ENCODE assay signal across 14 cellular contexts in genomic region chr2:27652790-27653189, GRCh38. TPM values are rescaled to one million over a fixed set of nuclear protein-coding genes. Genes with fewer than 3 reads are reported as not detected.
DNase-seq lines count a peak whose midpoint lies in the region; ATAC-seq lines count a peak whose summit lies in the region.
"Had no signal": no experiment of that assay in that cellular context is flagged by ENCODE, and none has a peak within 500 bp of the region (broad histone marks: within the 10 kb centered on the region; RNA-seq: fewer than 3 reads in every experiment).

No MANE protein-coding gene starts in this region.

- H3K27me3 Mint-ChIP-seq in activated T-cell treated with anti-CD3 and anti-CD28 coated beads, Interleukin-2, amount 50 U/mL, for 24 hours = no peaks in the 10 kb centered on the region
- no peaks in the 10 kb centered on the region for H3K27me3 Mint-ChIP-seq in activated naive CD8-positive, alpha-beta T cell

- peak overlapping the region; percentile 58 for H3K27ac Mint-ChIP-seq in activated T-cell treated with anti-CD3 and anti-CD28 coated beads, Interleukin-2, amount 50 U/mL, for 24 hours
- H3K27ac Mint-ChIP-seq in activated naive CD8-positive, alpha-beta T cell = peak overlapping the region; percentile 64

- peak overlapping the region; percentile 64 for H3K27ac ChIP-seq in epithelial cell of prostate

- no peak for DNase-seq in activated T-cell treated with anti-CD3 and anti-CD28 coated beads, Interleukin-2, amount 50 U/mL, for 24 hours
- DNase-seq in activated T-cell treated with anti-CD3 and anti-CD28 coated beads for 4 hours (no peak), Caki2 (ENCODE audit: low read depth) (peak; percentile 12), epithelial cell of prostate (ENCODE audit: low read depth, low spot score) (no peak), NAMALWA (ENCODE audit: low spot score) (no peak), NCI-H1436 (lab: John Stamatoyannopoulos, UW) (no peak)
- DNase-seq: AML-193, DMS79, NCI-H1417 treated with DMSO at 0.1 percent for 48 hours, NCI-H2081, NCI-H510A treated with DMSO at 0.1 percent for 48 hours had no signal

- H3K4me1 Mint-ChIP-seq in activated T-cell treated with anti-CD3 and anti-CD28 coated beads, Interleukin-2, amount 50 U/mL, for 24 hours (ENCODE audit: low read depth) = peaks cover 30% of the 10 kb centered on the region
- peaks cover 21% of the 10 kb centered on the region for H3K4me1 Mint-ChIP-seq in activated naive CD8-positive, alpha-beta T cell (ENCODE audit: low read depth)

- ATAC-seq in HG02852 (IDR thresholded peaks at IDR 0.05; ENCODE audit: unreplicated experiment) = no peak
- ATAC-seq: GM12878 had no signal

- in situ Hi-C loops in Caki2 (cut with HindIII; ENCODE audit: low pct_unique_long_range_greater_than_20kb, low sequenced_read_pairs) = no loop called here

- no peaks in the 10 kb centered on the region for H3K9me3 Mint-ChIP-seq in activated T-cell treated with anti-CD3 and anti-CD28 coated beads, Interleukin-2, amount 50 U/mL, for 24 hours
- H3K9me3 Mint-ChIP-seq in activated naive CD8-positive, alpha-beta T cell (ENCODE audit: low read depth) = no peaks in the 10 kb centered on the region

- peaks cover 95% of the 10 kb centered on the region for H3K36me3 Mint-ChIP-seq in activated T-cell treated with anti-CD3 and anti-CD28 coated beads, Interleukin-2, amount 50 U/mL, for 24 hours (ENCODE audit: low read depth)
- H3K36me3 Mint-ChIP-seq in activated naive CD8-positive, alpha-beta T cell = peaks cover 12% of the 10 kb centered on the region

- H3K4me3 Mint-ChIP-seq in activated T-cell treated with anti-CD3 and anti-CD28 coated beads, Interleukin-2, amount 50 U/mL, for 24 hours = no peak overlapping the region
- peak overlapping the region; percentile 0 for H3K4me3 Mint-ChIP-seq in activated naive CD8-positive, alpha-beta T cell

RNA-seq across cellular contexts. Expression of gene SUPT7L, which starts 10.6 kb away (rescaled TPM):
- total RNA-seq in Caki2 (2014; rRNA removed; shearing (Covaris generic); ENCODE audit: low replicate concordance) = 17.3 and 24.8 TPM in 2 replicates

RNA-seq across cellular contexts. Expression of gene SLC4A1AP, which starts 10.9 kb away (rescaled TPM):
- total RNA-seq in Caki2 (2014; rRNA removed; shearing (Covaris generic); ENCODE audit: low replicate concordance) = 27.6 and 37.5 TPM in 2 replicates

RNA-seq across cellular contexts. Expression of gene GPN1, which starts 23.9 kb away (rescaled TPM):
- 47.2 and 58.4 TPM in 2 replicates for total RNA-seq in Caki2 (2014; rRNA removed; shearing (Covaris generic); ENCODE audit: low replicate concordance)

RNA-seq across cellular contexts. Expression of gene CCDC121, which starts 24.0 kb away (rescaled TPM):
- total RNA-seq in Caki2 (2014; rRNA removed; shearing (Covaris generic); ENCODE audit: low replicate concordance) = 3.7 and 6.0 TPM in 2 replicates
